Comparison of ENCODE assay signal across 17 cellular contexts in the genomic region with DNA sequence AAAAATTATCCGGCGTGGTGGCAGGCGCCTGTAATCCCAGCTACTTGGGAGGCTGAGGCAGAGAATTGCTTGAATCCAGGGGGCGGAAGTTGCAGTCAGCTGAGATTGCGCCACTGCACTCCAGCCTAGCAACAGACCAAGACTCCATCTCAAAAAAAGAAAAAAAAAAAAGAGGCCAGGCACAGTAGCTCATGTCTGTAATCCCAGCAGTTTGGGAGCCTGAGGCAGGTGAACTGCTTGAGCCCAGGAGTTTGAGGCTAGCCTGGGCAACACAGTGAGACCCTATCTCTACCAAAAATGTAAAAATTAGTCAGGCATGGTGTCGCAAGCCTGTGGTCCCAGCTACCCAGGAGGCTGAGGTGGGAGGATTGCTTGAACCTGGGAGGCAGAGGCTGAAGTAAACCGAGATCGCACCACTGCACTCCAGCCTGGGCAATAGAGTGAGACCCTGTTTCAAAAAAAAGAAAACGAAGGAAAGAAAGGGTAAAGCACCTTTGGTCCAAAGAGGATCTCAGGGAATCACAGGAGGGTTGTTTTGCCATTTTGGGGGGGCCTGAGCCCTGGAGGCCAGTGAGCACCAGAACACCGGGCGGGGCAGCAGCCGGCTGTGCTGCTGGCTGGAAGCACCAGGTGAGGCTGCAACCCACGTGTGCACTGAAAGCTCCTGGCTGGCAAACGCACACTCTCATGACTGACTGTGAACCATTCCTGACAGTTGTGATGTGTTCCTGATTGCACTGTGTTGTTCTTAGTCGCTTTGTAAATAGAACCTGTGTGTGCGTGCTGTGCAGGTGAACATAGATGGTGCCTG. TPM values are rescaled to one million over a fixed set of nuclear protein-coding genes. Genes with fewer than 3 reads are reported as not detected.
DNase-seq lines count a peak whose midpoint lies in the region; ATAC-seq, FAIRE-seq and TF ChIP-seq lines count a peak whose summit lies in the region.
"Had no signal": no experiment of that assay in that cellular context is flagged by ENCODE, and none has a peak within 500 bp of the region (broad histone marks: within the 10 kb centered on the region; RNA-seq: fewer than 3 reads in every experiment).

No MANE protein-coding gene starts in this region.

- no peak overlapping the region for H3K4me2 ChIP-seq in GM23338

- peaks cover 7% of the 10 kb centered on the region for H3K27me3 Mint-ChIP-seq in GM23338 (ENCODE audit: insufficient read depth, low read depth, poor library complexity)

- H3K27ac ChIP-seq in small intestine (ENCODE audit: low read depth in 1 of 2, low read length in 1 of 2) = no peak overlapping the region
- H3K27ac ChIP-seq in GM23338 (ENCODE audit: low read depth) = no peak overlapping the region
- no peak overlapping the region for H3K27ac ChIP-seq in foreskin keratinocyte
- no peak overlapping the region for H3K27ac ChIP-seq in gastrocnemius medialis
- H3K27ac ChIP-seq: esophagus muscularis mucosa, suprapubic skin had no signal

- no peaks in the 10 kb centered on the region for H3K36me3 ChIP-seq in small intestine (ENCODE audit: control insufficient read depth in 2 of 2, insufficient read depth in 2 of 2, low read length in 2 of 2)
- no peaks in the 10 kb centered on the region for H3K36me3 ChIP-seq in GM23338 (ENCODE audit: insufficient read depth)
- no peaks in the 10 kb centered on the region for H3K36me3 ChIP-seq in gastrocnemius medialis
- H3K36me3 ChIP-seq: esophagus muscularis mucosa, suprapubic skin had no signal

- no peaks in the 10 kb centered on the region for H3K4me1 Mint-ChIP-seq in GM23338
- H3K4me1 Mint-ChIP-seq: CD8-positive, alpha-beta memory T cell had no signal

- peak; percentile 80 for DNase-seq in NCI-H2107 treated with DMSO at 0.1 percent for 48 hours (lab: John Stamatoyannopoulos, UW; ENCODE audit: unreplicated experiment)
- no peak for DNase-seq in NCI-H2107 (lab: John Stamatoyannopoulos, UW)
- DNase-seq in NCI-H2196 (lab: John Stamatoyannopoulos, UW; ENCODE audit: unreplicated experiment) = peak; percentile 86
- DNase-seq in epithelial cell of esophagus (ENCODE audit: low read depth) = peak; percentile 76
- peak; percentile 70 for DNase-seq in small intestine
- DNase-seq in GM23338 (ENCODE audit: low spot score) = no peak
- no peak for DNase-seq in foreskin keratinocyte
- DNase-seq in gastrocnemius medialis = no peak
- DNase-seq: activated T-cell treated with anti-CD3 and anti-CD28 coated beads, Interleukin-2, amount 50 U/mL, for 48 hours; amniotic stem cell; CD8-positive, alpha-beta memory T cell; mesendoderm; stimulated activated CD4-positive, alpha-beta T cell treated with anti-CD3 and anti-CD28 coated beads, Interleukin-12 subunit alpha, Interleukin-12 subunit beta, amount 100 ng/mL, for 4 hours had no signal

- no peaks in the 10 kb centered on the region for H4K20me1 ChIP-seq in GM23338 (replicated peaks; ENCODE audit: insufficient read depth)

- 49 to 75% (median 52%) methylated on average over 16 of the region's 16 CpGs for WGBS in small intestine, 3 donors

- no peak for TF ChIP-seq POLR2A in gastrocnemius medialis (IDR thresholded peaks at IDR 0.05)

- intact Hi-C loops in gastrocnemius medialis (cut with DNase I; ENCODE audit: low total_unique reads) = no loop called here

- H3K9me3 Mint-ChIP-seq in GM23338 = no peaks in the 10 kb centered on the region

- TF ChIP-seq CTCF in epithelial cell of esophagus (IDR thresholded peaks at IDR 0.05; ENCODE audit: insufficient read depth, low read depth, low read length, missing control alignments) (no peak), GM23338 (conservative IDR thresholded peaks at IDR 0.05; ENCODE audit: low read depth in 2 of 2) (no peak), foreskin keratinocyte (conservative IDR thresholded peaks at IDR 0.05) (no peak), gastrocnemius medialis (IDR thresholded peaks at IDR 0.05 in 4 of 5, conservative IDR thresholded peaks at IDR 0.05 in 1 of 5) (no peak)

- no peaks in the 10 kb centered on the region for H3F3A ChIP-seq in GM23338 (replicated peaks; ENCODE audit: low read depth)

- no peaks in the 10 kb centered on the region for H3K36me3 Mint-ChIP-seq in GM23338 (ENCODE audit: low read depth)
- H3K36me3 Mint-ChIP-seq: CD8-positive, alpha-beta memory T cell had no signal

- H3K27me3 ChIP-seq in small intestine (ENCODE audit: control insufficient read depth in 2 of 2, insufficient read depth in 2 of 2, low read length in 2 of 2) = no peaks in the 10 kb centered on the region
- H3K27me3 ChIP-seq in GM23338 (ENCODE audit: insufficient read depth) = no peaks in the 10 kb centered on the region
- H3K27me3 ChIP-seq in foreskin keratinocyte = peaks cover 50% of the 10 kb centered on the region
- H3K27me3 ChIP-seq in gastrocnemius medialis = peaks cover 22 to 30% (median 28%) of the 10 kb centered on the region in 3 donors

- H3K79me2 ChIP-seq in GM23338 (replicated peaks; ENCODE audit: insufficient read depth) = no peaks in the 10 kb centered on the region

- FAIRE-seq in small intestine (lab: Jason Lieb, UNC) = no peak
- FAIRE-seq: colon, RCC 7860 had no signal

- no peak overlapping the region for H2AFZ ChIP-seq in GM23338

- in situ Hi-C loops in gastrocnemius medialis (cut with MboI; ENCODE audit: low sequenced_read_pairs in 4 of 4) = no loop called here

- no peaks in the 10 kb centered on the region for H3K9me2 ChIP-seq in GM23338 (ENCODE audit: insufficient read depth)

- no peak overlapping the region for H3K4me3 Mint-ChIP-seq in GM23338
- H3K4me3 Mint-ChIP-seq: CD8-positive, alpha-beta memory T cell had no signal

- H3K9me3 ChIP-seq in small intestine (ENCODE audit: control insufficient read depth, low read depth) (no peaks in the 10 kb centered on the region), gastrocnemius medialis (no peaks in the 10 kb centered on the region)
- H3K9me3 ChIP-seq: esophagus muscularis mucosa, suprapubic skin had no signal

- no peak overlapping the region for H3K4me3 ChIP-seq in epithelial cell of esophagus (ENCODE audit: low read length)
- H3K4me3 ChIP-seq in small intestine (ENCODE audit: low read depth in 1 of 2, low read length in 2 of 2) = no peak overlapping the region
- no peak overlapping the region for H3K4me3 ChIP-seq in GM23338
- H3K4me3 ChIP-seq in gastrocnemius medialis = no peak overlapping the region
- H3K4me3 ChIP-seq: esophagus muscularis mucosa, suprapubic skin had no signal

- H3K27ac Mint-ChIP-seq in GM23338 = no peak overlapping the region

- ATAC-seq in GM23338 (no peak), foreskin keratinocyte (no peak), gastrocnemius medialis (no peak)

- no peaks in the 10 kb centered on the region for H3K4me1 ChIP-seq in small intestine (ENCODE audit: control insufficient read depth in 2 of 2, insufficient read depth in 1 of 2, low read depth in 1 of 2, low read length in 1 of 2)
- H3K4me1 ChIP-seq in GM23338 (ENCODE audit: insufficient read depth) = no peaks in the 10 kb centered on the region
- H3K4me1 ChIP-seq in foreskin keratinocyte = no peaks in the 10 kb centered on the region
- no peaks in the 10 kb centered on the region for H3K4me1 ChIP-seq in gastrocnemius medialis
- H3K4me1 ChIP-seq: esophagus muscularis mucosa had no signal

TF ChIP-seq in GM23338, 12 proteins besides CTCF, POLR2A, EP300 and RAD21 (continues in another document):
- TF ChIP-seq ZNF114 (CRISPR knock-in tag; IDR thresholded peaks at IDR 0.05) (no peak), JUNB (IDR thresholded peaks at IDR 0.05; ENCODE audit: unreplicated experiment) (no peak), STAT1 (IDR thresholded peaks at IDR 0.05; ENCODE audit: unreplicated experiment) (no peak)

RNA-seq across cellular contexts. Expression of a gene that starts 18.4 kb away (rescaled TPM):
- under 1 TPM in 1 of 3 donors, not detected in 2; 0.04 TPM for polyA plus RNA-seq in small intestine
- not detected in 2 replicates for total RNA-seq in GM23338 (2014; rRNA removed; shearing (Covaris generic))
- 0.17 and 0.21 TPM in 2 replicates for polyA plus RNA-seq in GM23338 (2016; fragmentation: Nextera tagmentation; extraction: Ambion mirVana)
- not detected in 2 replicates for total RNA-seq in foreskin keratinocyte
- polyA plus RNA-seq in foreskin keratinocyte = 0.03 TPM in 1 of 2 replicates, not detected in the other
- not detected for total RNA-seq in gastrocnemius medialis
- total RNA-seq: CD8-positive, alpha-beta memory T cell; esophagus muscularis mucosa had no signal
- polyA plus RNA-seq: CD8-positive, alpha-beta memory T cell had no signal

RNA-seq across cellular contexts. Expression of a gene that starts 27.9 kb away (rescaled TPM):
- polyA plus RNA-seq in small intestine (under 1 TPM in 1 of 3 donors, not detected in 2; 0.34 TPM), GM23338 (2016; fragmentation: Nextera tagmentation; extraction: Ambion mirVana) (7.7 and 8.7 TPM in 2 replicates), foreskin keratinocyte (0.11 and 0.17 TPM in 2 replicates)
- 6.3 and 7.3 TPM in 2 replicates for total RNA-seq in GM23338 (2014; rRNA removed; shearing (Covaris generic))
- total RNA-seq in foreskin keratinocyte (0.21 and 0.61 TPM in 2 replicates), gastrocnemius medialis (not detected)
- total RNA-seq: CD8-positive, alpha-beta memory T cell; esophagus muscularis mucosa had no signal
- polyA plus RNA-seq: CD8-positive, alpha-beta memory T cell had no signal

RNA-seq across cellular contexts. Expression of a gene that starts 43.2 kb away (rescaled TPM):
- polyA plus RNA-seq in small intestine (100 to 1,000 TPM in 1 of 3 donors, 10 to 100 TPM in 2; 50.6 to 105 (median 59.2) TPM), GM23338 (2016; fragmentation: Nextera tagmentation; extraction: Ambion mirVana) (29.6 and 30.4 TPM in 2 replicates), foreskin keratinocyte (27.4 and 28.5 TPM in 2 replicates)
- total RNA-seq in GM23338 (2014; rRNA removed; shearing (Covaris generic)) = 23.9 and 31.3 TPM in 2 replicates
- total RNA-seq in foreskin keratinocyte (13.2 and 15.6 TPM in 2 replicates), gastrocnemius medialis (10 to 100 TPM; 16.7 to 40.7 (median 35.2) TPM)

RNA-seq across cellular contexts. Expression of a gene that starts 54.6 kb away (rescaled TPM):
- polyA plus RNA-seq in small intestine = 1 to 10 TPM in 1 of 3 donors, under 1 TPM in 1, not detected in 1; 0.67 to 1.1 TPM
- 0.31 and 0.59 TPM in 2 replicates for total RNA-seq in GM23338 (2014; rRNA removed; shearing (Covaris generic))
- polyA plus RNA-seq in GM23338 (2016; fragmentation: Nextera tagmentation; extraction: Ambion mirVana) = 0.68 and 1.1 TPM in 2 replicates
- total RNA-seq in foreskin keratinocyte = 0.34 and 0.49 TPM in 2 replicates
- polyA plus RNA-seq in foreskin keratinocyte = 0.47 and 0.57 TPM in 2 replicates
- total RNA-seq in gastrocnemius medialis = 100 to 1,000 TPM; 116 to 354 (median 188) TPM
- total RNA-seq: esophagus muscularis mucosa had no signal
- polyA plus RNA-seq: CD8-positive, alpha-beta memory T cell had no signal

RNA-seq across cellular contexts. Expression of a gene that starts 59.5 kb away (rescaled TPM):
- 100 to 1,000 TPM; 329 to 544 (median 423) TPM for polyA plus RNA-seq in small intestine
- total RNA-seq in GM23338 (2014; rRNA removed; shearing (Covaris generic)) = 244 and 280 TPM in 2 replicates
- polyA plus RNA-seq in GM23338 (2016; fragmentation: Nextera tagmentation; extraction: Ambion mirVana) = 495 and 527 TPM in 2 replicates
- total RNA-seq in foreskin keratinocyte = 159 and 194 TPM in 2 replicates
- polyA plus RNA-seq in foreskin keratinocyte = 237 and 254 TPM in 2 replicates
- total RNA-seq in gastrocnemius medialis = 1,000 to 10,000 TPM in 1 of 4 donors, 100 to 1,000 TPM in 3; 530 to 1,014 (median 743) TPM

Comparison
In these comparisons a context has a peak if more than half of its experiments do, and no peak if none do; other contexts are left out.
1. DNase-seq: peak in NCI-H2107 treated with DMSO at 0.1 percent for 48 hours (single experiment), NCI-H2196 (single experiment), epithelial cell of esophagus (single experiment) and small intestine (single experiment); none in NCI-H2107 (single experiment), GM23338 (single experiment), foreskin keratinocyte (0 of 2) and gastrocnemius medialis (0 of 2).